In genomic region chr19:14718522-14719113, GRCh38 we compare ENCODE assay signal across 29 cellular contexts. TPM values are rescaled to one million over a fixed set of nuclear protein-coding genes. Genes with fewer than 3 reads are reported as not detected.
A peak's percentile ranks its signal among the peaks of the same experiment; 100 is the strongest.
DNase-seq lines count a peak whose midpoint lies in the region; ATAC-seq and TF ChIP-seq lines count a peak whose summit lies in the region.
"Had no signal": no experiment of that assay in that cellular context is flagged by ENCODE, and none has a peak within 500 bp of the region (broad histone marks: within the 10 kb centered on the region; RNA-seq: fewer than 3 reads in every experiment).

No MANE protein-coding gene starts in this region.

- H2BK12ac ChIP-seq in trophoblast cell (ENCODE audit: low read length) = no peak overlapping the region

- H2AK5ac ChIP-seq in trophoblast cell (ENCODE audit: low read length) = no peak overlapping the region

- no peak overlapping the region for H3K18ac ChIP-seq in trophoblast cell (ENCODE audit: low read length)

- H3K9me3 Mint-ChIP-seq in endodermal cell = peaks cover 98% of the 10 kb centered on the region
- peaks cover 78% of the 10 kb centered on the region for H3K9me3 Mint-ChIP-seq in activated naive CD8-positive, alpha-beta T cell treated with anti-CD3 and anti-CD28 coated beads, Interleukin-2, amount 50 U/mL, for 24 hours

- H4K91ac ChIP-seq in trophoblast cell (ENCODE audit: low read depth, low read length) = no peak overlapping the region

- H3K79me1 ChIP-seq in trophoblast cell (ENCODE audit: low read length) = no peaks in the 10 kb centered on the region

- no peak overlapping the region for H4K12ac ChIP-seq in trophoblast cell (ENCODE audit: low read depth, low read length)

- no peak overlapping the region for H3K4ac ChIP-seq in trophoblast cell (ENCODE audit: low read depth, low read length)

- no peak overlapping the region for H3K27ac Mint-ChIP-seq in endodermal cell
- H3K27ac Mint-ChIP-seq in activated naive CD8-positive, alpha-beta T cell treated with anti-CD3 and anti-CD28 coated beads, Interleukin-2, amount 50 U/mL, for 24 hours = no peak overlapping the region
- H3K27ac Mint-ChIP-seq: activated naive CD4-positive, alpha-beta T cell treated with anti-CD3 and anti-CD28 coated beads for 36 hours; activated T-cell treated with anti-CD3 and anti-CD28 coated beads, Interleukin-2, amount 50 U/mL, for 72 hours; naive thymus-derived CD4-positive, alpha-beta T cell; type B pancreatic cell had no signal

- peak; percentile 8 for DNase-seq in KBM-7
- peak; percentile 23 for DNase-seq in endodermal cell
- DNase-seq in trophoblast cell = no peak
- DNase-seq in MM.1S = no peak
- no peak for DNase-seq in activated naive CD8-positive, alpha-beta T cell treated with anti-CD3 and anti-CD28 coated beads, Interleukin-2, amount 50 U/mL, for 24 hours
- DNase-seq: activated CD4-positive, alpha-beta T cell treated with anti-CD3 and anti-CD28 coated beads for 48 hours; activated naive CD4-positive, alpha-beta T cell treated with anti-CD3 and anti-CD28 coated beads for 36 hours; activated T-cell treated with anti-CD3 and anti-CD28 coated beads, Interleukin-2, amount 50 U/mL, for 72 hours; aorta; C1 segment of cervical spinal cord; caudate nucleus; IMR-90; naive thymus-derived CD4-positive, alpha-beta T cell; NCI-H146; NCI-H2171; NCI-H524; stimulated activated CD4-positive, alpha-beta T cell treated with anti-CD3 and anti-CD28 coated beads, Interleukin-4, amount 100 ng/mL, for 4 hours; stimulated activated naive CD8-positive, alpha-beta T cell treated with anti-CD3 and anti-CD28 coated beads, Interleukin-15, Interleukin-2, amounts not matched to agents 100 U/mL and 50 U/mL, for 24 hours had no signal

- no peaks in the 10 kb centered on the region for H3K4me1 Mint-ChIP-seq in endodermal cell
- no peaks in the 10 kb centered on the region for H3K4me1 Mint-ChIP-seq in activated naive CD8-positive, alpha-beta T cell treated with anti-CD3 and anti-CD28 coated beads, Interleukin-2, amount 50 U/mL, for 24 hours

- 92 to 94% methylated on average over 15 to 18 of the region's 18 CpGs for WGBS in endodermal cell (ENCODE audit: insufficient coverage in 1 of 2, insufficient read length in 1 of 2), 2 experiments
- no CpG with 5 or more reads among the region's 18 CpGs for WGBS in trophoblast cell (ENCODE audit: extremely low coverage, insufficient coverage, insufficient read length)

- TF ChIP-seq CTCF in endodermal cell (conservative IDR thresholded peaks at IDR 0.05) = no peak
- no peak for TF ChIP-seq CTCF in MM.1S (IDR thresholded peaks at IDR 0.05; ENCODE audit: low read length)

- no peak overlapping the region for H2BK5ac ChIP-seq in trophoblast cell (ENCODE audit: low read depth, low read length, poor library complexity)

- H3K9me3 ChIP-seq in BLaER1 treated with 17β-estradiol and CSF1 and Interleukin-3, amounts not matched to agents 10 nM and 100 nM (replicated peaks in 1 of 11) = peaks cover 97 to 100% (median 100%) of the 10 kb centered on the region in 11 experiments
- H3K9me3 ChIP-seq in endodermal cell (ENCODE audit: control insufficient read depth, low read length) (peaks cover 91% of the 10 kb centered on the region), muscle layer of duodenum (ENCODE audit: control insufficient read depth in 1 of 2, low read length in 2 of 2) (peaks cover 65 to 94% of the 10 kb centered on the region in 2 donors), trophoblast cell (ENCODE audit: insufficient read depth, low read depth, low read length) (peaks cover 38% of the 10 kb centered on the region), MM.1S (replicated peaks; ENCODE audit: insufficient read depth, low read length) (no peaks in the 10 kb centered on the region)

- H3K9me2 ChIP-seq in MM.1S (replicated peaks; ENCODE audit: insufficient read depth, low read length) = no peaks in the 10 kb centered on the region

- H3K36me3 Mint-ChIP-seq in endodermal cell (ENCODE audit: low read depth) = peaks cover 79% of the 10 kb centered on the region
- peaks cover 93% of the 10 kb centered on the region for H3K36me3 Mint-ChIP-seq in activated naive CD8-positive, alpha-beta T cell treated with anti-CD3 and anti-CD28 coated beads, Interleukin-2, amount 50 U/mL, for 24 hours (ENCODE audit: low read depth)

- H2AFZ ChIP-seq in trophoblast cell (ENCODE audit: insufficient read depth, low read length, poor library complexity) = no peak overlapping the region
- no peak overlapping the region for H2AFZ ChIP-seq in MM.1S (ENCODE audit: low read length)

- no peaks in the 10 kb centered on the region for H3K4me1 ChIP-seq in BLaER1 treated with 17β-estradiol and CSF1 and Interleukin-3, amounts not matched to agents 10 nM and 100 nM
- no peaks in the 10 kb centered on the region for H3K4me1 ChIP-seq in endodermal cell (ENCODE audit: control insufficient read depth, insufficient read depth, low read length)
- H3K4me1 ChIP-seq in muscle layer of duodenum (ENCODE audit: control insufficient read depth in 1 of 2, insufficient read depth in 2 of 2, low read length in 2 of 2) = no peaks in the 10 kb centered on the region
- H3K4me1 ChIP-seq in trophoblast cell (ENCODE audit: control insufficient read depth in 1 of 2, insufficient read depth in 2 of 2, low read length in 2 of 2) = no peaks in the 10 kb centered on the region
- no peaks in the 10 kb centered on the region for H3K4me1 ChIP-seq in MM.1S (ENCODE audit: low read length)

- H3K36me3 ChIP-seq in BLaER1 treated with 17β-estradiol and CSF1 and Interleukin-3, amounts not matched to agents 10 nM and 100 nM = peaks cover 91 to 100% (median 99%) of the 10 kb centered on the region in 11 experiments
- peaks cover 47% of the 10 kb centered on the region for H3K36me3 ChIP-seq in endodermal cell (ENCODE audit: control insufficient read depth, insufficient read depth, low read length)
- peaks cover 48 to 99% of the 10 kb centered on the region in 2 donors for H3K36me3 ChIP-seq in muscle layer of duodenum (ENCODE audit: control insufficient read depth in 1 of 2, insufficient read depth in 2 of 2, low read length in 2 of 2)
- H3K36me3 ChIP-seq in trophoblast cell (ENCODE audit: control insufficient read depth in 1 of 2, insufficient read depth in 2 of 2, low read length in 2 of 2) = peaks cover 29 to 40% of the 10 kb centered on the region in 2 experiments
- 0 out of 2 replicates have a peak, but pooled peaks cover 3% of the 10 kb centered on the region for H3K36me3 ChIP-seq in MM.1S (replicated peaks; ENCODE audit: insufficient read depth, low read length)

- no peak overlapping the region for H3K4me3 Mint-ChIP-seq in endodermal cell
- no peak overlapping the region for H3K4me3 Mint-ChIP-seq in activated naive CD8-positive, alpha-beta T cell treated with anti-CD3 and anti-CD28 coated beads, Interleukin-2, amount 50 U/mL, for 24 hours
- H3K4me3 Mint-ChIP-seq: activated naive CD4-positive, alpha-beta T cell treated with anti-CD3 and anti-CD28 coated beads for 36 hours; activated T-cell treated with anti-CD3 and anti-CD28 coated beads, Interleukin-2, amount 50 U/mL, for 72 hours; naive thymus-derived CD4-positive, alpha-beta T cell; type B pancreatic cell had no signal

- no peak overlapping the region for H3K27ac ChIP-seq in BLaER1 treated with 17β-estradiol and CSF1 and Interleukin-3, amounts not matched to agents 10 nM and 100 nM
- H3K27ac ChIP-seq in endodermal cell (ENCODE audit: low read depth, low read length) (no peak overlapping the region), muscle layer of duodenum (ENCODE audit: low read length) (no peak overlapping the region), trophoblast cell (ENCODE audit: low read depth, low read length) (no peak overlapping the region), MM.1S (ENCODE audit: low read length) (no peak overlapping the region)
- H3K27ac ChIP-seq: HL-60, SK-N-MC had no signal

- H4K20me1 ChIP-seq in BLaER1 treated with 17β-estradiol and CSF1 and Interleukin-3, amounts not matched to agents 10 nM and 100 nM = no peaks in the 10 kb centered on the region
- no peaks in the 10 kb centered on the region for H4K20me1 ChIP-seq in MM.1S (ENCODE audit: insufficient read depth, low read length)

- no peaks in the 10 kb centered on the region for H3K79me2 ChIP-seq in trophoblast cell (ENCODE audit: control insufficient read depth, insufficient read depth, low read length, poor library complexity)
- H3K79me2 ChIP-seq in MM.1S (ENCODE audit: low read length) = no peaks in the 10 kb centered on the region

- H3K27me3 Mint-ChIP-seq in endodermal cell (ENCODE audit: insufficient read depth) = no peaks in the 10 kb centered on the region
- H3K27me3 Mint-ChIP-seq in activated naive CD8-positive, alpha-beta T cell treated with anti-CD3 and anti-CD28 coated beads, Interleukin-2, amount 50 U/mL, for 24 hours = no peaks in the 10 kb centered on the region
- H3K27me3 Mint-ChIP-seq: naive thymus-derived CD4-positive, alpha-beta T cell; type B pancreatic cell had no signal

- no peaks in the 10 kb centered on the region for H3F3A ChIP-seq in MM.1S (ENCODE audit: insufficient read depth, low read length)

- in situ Hi-C loops in KBM-7 (cut with MboI; ENCODE audit: low pct_unique_long_range_greater_than_20kb, low sequenced_read_pairs) = no loop called here

- H3K14ac ChIP-seq in trophoblast cell (ENCODE audit: low read length) = no peak overlapping the region

- H3K4me2 ChIP-seq in BLaER1 treated with 17β-estradiol and CSF1 and Interleukin-3, amounts not matched to agents 10 nM and 100 nM = no peak overlapping the region
- no peak overlapping the region for H3K4me2 ChIP-seq in trophoblast cell (ENCODE audit: low read length)
- no peak overlapping the region for H3K4me2 ChIP-seq in MM.1S (ENCODE audit: low read depth, low read length)

- no peak overlapping the region for H2BK120ac ChIP-seq in trophoblast cell (ENCODE audit: insufficient read depth, low read length, poor library complexity)

- no peak for ATAC-seq in activated naive CD8-positive, alpha-beta T cell treated with anti-CD3 and anti-CD28 coated beads, Interleukin-2, amount 50 U/mL, for 24 hours
- no peak for ATAC-seq in HG03159 (IDR thresholded peaks at IDR 0.05; ENCODE audit: unreplicated experiment)
- ATAC-seq: activated T-cell treated with anti-CD3 and anti-CD28 coated beads, Interleukin-2, amount 50 U/mL, for 72 hours; naive thymus-derived CD4-positive, alpha-beta T cell; stimulated activated naive CD8-positive, alpha-beta T cell treated with anti-CD3 and anti-CD28 coated beads, Interleukin-15, Interleukin-2, amounts not matched to agents 100 U/mL and 50 U/mL, for 24 hours had no signal

- H3K4me3 ChIP-seq in BLaER1 treated with 17β-estradiol and CSF1 and Interleukin-3, amounts not matched to agents 10 nM and 100 nM = peak overlapping the region; percentile 17 to 60 (median 42)
- H3K4me3 ChIP-seq in endodermal cell (ENCODE audit: low read length) (peak overlapping the region; percentile 70), muscle layer of duodenum (ENCODE audit: low read depth in 1 of 2, low read length in 2 of 2) (peak overlapping the region; percentile 23 to 61), trophoblast cell (ENCODE audit: low read depth, low read length) (no peak overlapping the region), MM.1S (ENCODE audit: low read length) (no peak overlapping the region)
- H3K4me3 ChIP-seq: SK-N-MC had no signal

- H3K23ac ChIP-seq in trophoblast cell (ENCODE audit: low read length) = no peak overlapping the region

- peaks cover 0 to 3% (median 0%) of the 10 kb centered on the region in 11 experiments; a peak in 1 of 22 replicates for H3K27me3 ChIP-seq in BLaER1 treated with 17β-estradiol and CSF1 and Interleukin-3, amounts not matched to agents 10 nM and 100 nM
- no peaks in the 10 kb centered on the region for H3K27me3 ChIP-seq in endodermal cell (ENCODE audit: control insufficient read depth, insufficient read depth, low read length, poor library complexity, severe bottlenecking)
- no peaks in the 10 kb centered on the region for H3K27me3 ChIP-seq in muscle layer of duodenum (ENCODE audit: low read depth, low read length)
- no peaks in the 10 kb centered on the region for H3K27me3 ChIP-seq in trophoblast cell (ENCODE audit: insufficient read depth, low read length)
- 0 out of 2 replicates have a peak, but pooled peaks cover 2% of the 10 kb centered on the region for H3K27me3 ChIP-seq in MM.1S (replicated peaks; ENCODE audit: insufficient read depth, low read length)

- H3K9ac ChIP-seq in BLaER1 treated with 17β-estradiol and CSF1 and Interleukin-3, amounts not matched to agents 10 nM and 100 nM = no peak overlapping the region
- no peak overlapping the region for H3K9ac ChIP-seq in endodermal cell (ENCODE audit: extremely low read depth, low read length, poor library complexity, severe bottlenecking)
- no peak overlapping the region for H3K9ac ChIP-seq in trophoblast cell (ENCODE audit: low read length)
- H3K9ac ChIP-seq in MM.1S (ENCODE audit: low read length) = no peak overlapping the region

- H4K8ac ChIP-seq in trophoblast cell (ENCODE audit: low read depth, low read length) = no peak overlapping the region

RNA-seq across cellular contexts. Expression of gene ZNF333, which starts 28.8 kb away (rescaled TPM):
- total RNA-seq in endodermal cell = 10 to 100 TPM; 16.2 to 19.8 TPM
- 23.1 TPM for polyA plus RNA-seq in endodermal cell (2013, experiment 1 of 2)
- 21.3 TPM for polyA plus RNA-seq in endodermal cell (2013, experiment 2 of 2)
- 4.6 and 5.1 TPM in 2 replicates for polyA plus RNA-seq in trophoblast cell (2013)

RNA-seq across cellular contexts. Expression of gene ADGRE3, which starts 44.0 kb away (rescaled TPM):
- total RNA-seq in endodermal cell = not detected
- not detected for polyA plus RNA-seq in endodermal cell (2013, experiment 1 of 2)
- polyA plus RNA-seq in endodermal cell (2013, experiment 2 of 2) = not detected
- not detected in 2 replicates for polyA plus RNA-seq in trophoblast cell (2013)
- total RNA-seq: activated naive CD4-positive, alpha-beta T cell treated with anti-CD3 and anti-CD28 coated beads for 36 hours; activated T-cell treated with anti-CD3 and anti-CD28 coated beads, Interleukin-2, amount 50 U/mL, for 72 hours; dermis microvascular lymphatic vessel endothelial cell; IMR-90; kidney epithelial cell; lung microvascular endothelial cell; renal cortical epithelial cell; RPMI7951 had no signal
- polyA plus RNA-seq: aorta; IMR-90; naive thymus-derived CD4-positive, alpha-beta T cell had no signal

RNA-seq across cellular contexts. Expression of gene ADGRE2, which starts 59.7 kb away (rescaled TPM):
- under 1 TPM; 0.07 TPM for total RNA-seq in endodermal cell
- polyA plus RNA-seq in endodermal cell (2013, experiment 1 of 2) = 0.14 TPM
- not detected for polyA plus RNA-seq in endodermal cell (2013, experiment 2 of 2)
- polyA plus RNA-seq in trophoblast cell (2013) = 3.1 and 3.5 TPM in 2 replicates
- total RNA-seq: IMR-90 had no signal
- polyA plus RNA-seq: IMR-90 had no signal

Comparison
In these comparisons a context has a peak if more than half of its experiments do, and no peak if none do; other contexts are left out.
1. H3K4me3 ChIP-seq: peak in BLaER1 treated with 17β-estradiol and CSF1 and Interleukin-3, amounts not matched to agents 10 nM and 100 nM (10 of 10), endodermal cell (single experiment) and muscle layer of duodenum (2 of 2); none in trophoblast cell (single experiment) and MM.1S (single experiment).
2. DNase-seq: peak in KBM-7 (single experiment) and endodermal cell (single experiment); none in trophoblast cell (0 of 2), MM.1S (single experiment) and activated naive CD8-positive, alpha-beta T cell treated with anti-CD3 and anti-CD28 coated beads, Interleukin-2, amount 50 U/mL, for 24 hours (single experiment).